In genomic region chr11:119741369-119742262, GRCh38 we compare ENCODE assay signal across 8 cellular contexts. TPM values are rescaled to one million over a fixed set of nuclear protein-coding genes. Genes with fewer than 3 reads are reported as not detected.
DNase-seq lines count a peak whose midpoint lies in the region; ATAC-seq and TF ChIP-seq lines count a peak whose summit lies in the region.

No MANE protein-coding gene starts in this region.

- no peaks in the 10 kb centered on the region for H3K9me3 ChIP-seq in right cardiac atrium (ENCODE audit: control insufficient read depth, low read length)
- no peaks in the 10 kb centered on the region for H3K9me3 ChIP-seq in gastrocnemius medialis

- peak in 4 of 5 experiments; percentile 62 to 76 (median 68) for TF ChIP-seq CTCF in gastrocnemius medialis (IDR thresholded peaks at IDR 0.05 in 4 of 5, conservative IDR thresholded peaks at IDR 0.05 in 1 of 5)

- H3K27ac ChIP-seq in right cardiac atrium (ENCODE audit: low read length) (no peak overlapping the region), gastrocnemius medialis (no peak overlapping the region)

- H3K27me3 ChIP-seq in right cardiac atrium (ENCODE audit: control insufficient read depth, insufficient read depth) (no peaks in the 10 kb centered on the region), gastrocnemius medialis (peaks cover 29 to 37% (median 33%) of the 10 kb centered on the region in 3 donors)

- TF ChIP-seq POLR2A in gastrocnemius medialis (IDR thresholded peaks at IDR 0.05), result no peak

- no peaks in the 10 kb centered on the region for H3K36me3 ChIP-seq in gastrocnemius medialis

- H3K4me3 ChIP-seq in right cardiac atrium (ENCODE audit: low read length), result peak overlapping the region; percentile 5
- peak overlapping the region in 1 of 4 donors; percentile 24 for H3K4me3 ChIP-seq in gastrocnemius medialis

- in situ Hi-C loops in gastrocnemius medialis (cut with MboI; ENCODE audit: low sequenced_read_pairs in 4 of 4), result loop anchor here in 2 of 4 donors (25.0 kb wide), 1 partner anchor 254 kb away; no protein-coding TSS in a partner anchor

- WGBS in right cardiac atrium, result 12% methylated on average over 54 of the region's 54 CpGs

- H3K4me1 ChIP-seq in right cardiac atrium (ENCODE audit: control insufficient read depth, insufficient read depth, low read length) (no peaks in the 10 kb centered on the region), gastrocnemius medialis (no peaks in the 10 kb centered on the region)

- intact Hi-C loops in right cardiac atrium (cut with DNase I), result no loop called here
- intact Hi-C loops in gastrocnemius medialis (cut with DNase I; ENCODE audit: low total_unique reads), result no loop called here

- DNase-seq in DMS53 (lab: John Stamatoyannopoulos, UW), result peak; percentile 47
- DNase-seq in DMS53 treated with DMSO at 0.1 percent for 48 hours (lab: John Stamatoyannopoulos, UW; ENCODE audit: unreplicated experiment), result no peak
- DNase-seq in activated naive CD8-positive, alpha-beta T cell treated with anti-CD3 and anti-CD28 coated beads, Interleukin-2, amount 50 U/mL, for 16 hours (ENCODE audit: low read depth, low spot score), result peak; percentile 35
- peak; percentile 55 to 86 (median 83) for DNase-seq in right cardiac atrium
- DNase-seq in gastrocnemius medialis, result no peak
- no peak for DNase-seq in middle frontal gyrus (ENCODE audit: extremely low spot score, low spot score)

- ATAC-seq in SK-N-SH treated with all-trans-retinoic acid at 6 μM for 48 hours (peak; percentile 27; the same call in 1 of the 3 replicates), right cardiac atrium (peak; percentile 73 to 82), gastrocnemius medialis (peak in 1 of 2 donors; percentile 60), GM21717 (IDR thresholded peaks at IDR 0.05; ENCODE audit: unreplicated experiment) (no peak)

TF ChIP-seq in SK-N-SH treated with all-trans-retinoic acid at 6 μM for 48 hours, 23 proteins besides CTCF, POLR2A, EP300 and RAD21:
- no peak for TF ChIP-seq CSRNP3 (CRISPR knock-in tag; IDR thresholded peaks at IDR 0.05)
- no peak for TF ChIP-seq PATZ1 (CRISPR knock-in tag; IDR thresholded peaks at IDR 0.05; ENCODE audit: borderline replicate concordance)
- no peak for TF ChIP-seq ZFP30 (CRISPR knock-in tag; IDR thresholded peaks at IDR 0.05)
- TF ChIP-seq ZNF8 (CRISPR knock-in tag; IDR thresholded peaks at IDR 0.05), result no peak

RNA-seq across cellular contexts. Expression of gene NECTIN1, which starts 12.6 kb away (rescaled TPM):
- total RNA-seq in right cardiac atrium (10 to 100 TPM in 2 of 4 donors, 1 to 10 TPM in 2; 5.2 to 14.5 (median 10.8) TPM), gastrocnemius medialis (1 to 10 TPM in 2 of 4 donors, under 1 TPM in 2; 0.66 to 2.2 (median 0.92) TPM)
- polyA plus RNA-seq in right cardiac atrium, result 6.3 TPM

Comparison
In these comparisons a context has a peak if more than half of its experiments do, and no peak if none do; other contexts are left out.
1. DNase-seq: peak in DMS53 (single experiment), activated naive CD8-positive, alpha-beta T cell treated with anti-CD3 and anti-CD28 coated beads, Interleukin-2, amount 50 U/mL, for 16 hours (single experiment) and right cardiac atrium (3 of 3); none in DMS53 treated with DMSO at 0.1 percent for 48 hours (single experiment), gastrocnemius medialis (0 of 2) and middle frontal gyrus (single experiment).